1 cellular context compared by ENCODE assay signal in the genomic region with DNA sequence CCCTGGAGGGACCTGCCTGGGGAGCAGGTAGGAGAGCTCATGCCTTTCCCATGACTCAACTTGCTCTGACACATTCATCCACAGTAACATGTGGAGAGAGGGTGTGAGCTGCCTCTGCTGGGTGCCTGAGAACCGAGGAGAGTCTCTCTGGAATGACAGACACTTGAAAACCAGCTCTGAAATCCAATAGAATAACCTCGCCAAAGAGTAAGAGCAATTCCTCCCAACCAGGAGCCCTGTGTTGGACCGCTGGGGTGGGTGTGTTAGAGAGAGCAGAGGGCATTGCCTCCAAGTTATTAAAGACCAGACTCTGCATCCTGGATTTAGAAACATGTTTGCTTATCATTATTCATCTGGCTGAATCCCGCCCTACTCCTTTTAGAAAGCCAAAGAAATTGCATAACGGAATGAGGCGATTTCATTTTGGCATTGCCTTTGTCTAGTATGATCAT.
TF ChIP-seq lines count a peak whose summit lies in the region.

No MANE protein-coding gene starts in this region.

TF ChIP-seq in liver, 16 proteins besides CTCF, POLR2A, EP300 and RAD21 (continued from another document):
- TF ChIP-seq, protein P1, sequence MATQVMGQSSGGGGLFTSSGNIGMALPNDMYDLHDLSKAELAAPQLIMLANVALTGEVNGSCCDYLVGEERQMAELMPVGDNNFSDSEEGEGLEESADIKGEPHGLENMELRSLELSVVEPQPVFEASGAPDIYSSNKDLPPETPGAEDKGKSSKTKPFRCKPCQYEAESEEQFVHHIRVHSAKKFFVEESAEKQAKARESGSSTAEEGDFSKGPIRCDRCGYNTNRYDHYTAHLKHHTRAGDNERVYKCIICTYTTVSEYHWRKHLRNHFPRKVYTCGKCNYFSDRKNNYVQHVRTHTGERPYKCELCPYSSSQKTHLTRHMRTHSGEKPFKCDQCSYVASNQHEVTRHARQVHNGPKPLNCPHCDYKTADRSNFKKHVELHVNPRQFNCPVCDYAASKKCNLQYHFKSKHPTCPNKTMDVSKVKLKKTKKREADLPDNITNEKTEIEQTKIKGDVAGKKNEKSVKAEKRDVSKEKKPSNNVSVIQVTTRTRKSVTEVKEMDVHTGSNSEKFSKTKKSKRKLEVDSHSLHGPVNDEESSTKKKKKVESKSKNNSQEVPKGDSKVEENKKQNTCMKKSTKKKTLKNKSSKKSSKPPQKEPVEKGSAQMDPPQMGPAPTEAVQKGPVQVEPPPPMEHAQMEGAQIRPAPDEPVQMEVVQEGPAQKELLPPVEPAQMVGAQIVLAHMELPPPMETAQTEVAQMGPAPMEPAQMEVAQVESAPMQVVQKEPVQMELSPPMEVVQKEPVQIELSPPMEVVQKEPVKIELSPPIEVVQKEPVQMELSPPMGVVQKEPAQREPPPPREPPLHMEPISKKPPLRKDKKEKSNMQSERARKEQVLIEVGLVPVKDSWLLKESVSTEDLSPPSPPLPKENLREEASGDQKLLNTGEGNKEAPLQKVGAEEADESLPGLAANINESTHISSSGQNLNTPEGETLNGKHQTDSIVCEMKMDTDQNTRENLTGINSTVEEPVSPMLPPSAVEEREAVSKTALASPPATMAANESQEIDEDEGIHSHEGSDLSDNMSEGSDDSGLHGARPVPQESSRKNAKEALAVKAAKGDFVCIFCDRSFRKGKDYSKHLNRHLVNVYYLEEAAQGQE (IDR thresholded peaks at IDR 0.05), result peak; percentile 31
